ENCODE assay signal across 1 cellular context in the genomic region with DNA sequence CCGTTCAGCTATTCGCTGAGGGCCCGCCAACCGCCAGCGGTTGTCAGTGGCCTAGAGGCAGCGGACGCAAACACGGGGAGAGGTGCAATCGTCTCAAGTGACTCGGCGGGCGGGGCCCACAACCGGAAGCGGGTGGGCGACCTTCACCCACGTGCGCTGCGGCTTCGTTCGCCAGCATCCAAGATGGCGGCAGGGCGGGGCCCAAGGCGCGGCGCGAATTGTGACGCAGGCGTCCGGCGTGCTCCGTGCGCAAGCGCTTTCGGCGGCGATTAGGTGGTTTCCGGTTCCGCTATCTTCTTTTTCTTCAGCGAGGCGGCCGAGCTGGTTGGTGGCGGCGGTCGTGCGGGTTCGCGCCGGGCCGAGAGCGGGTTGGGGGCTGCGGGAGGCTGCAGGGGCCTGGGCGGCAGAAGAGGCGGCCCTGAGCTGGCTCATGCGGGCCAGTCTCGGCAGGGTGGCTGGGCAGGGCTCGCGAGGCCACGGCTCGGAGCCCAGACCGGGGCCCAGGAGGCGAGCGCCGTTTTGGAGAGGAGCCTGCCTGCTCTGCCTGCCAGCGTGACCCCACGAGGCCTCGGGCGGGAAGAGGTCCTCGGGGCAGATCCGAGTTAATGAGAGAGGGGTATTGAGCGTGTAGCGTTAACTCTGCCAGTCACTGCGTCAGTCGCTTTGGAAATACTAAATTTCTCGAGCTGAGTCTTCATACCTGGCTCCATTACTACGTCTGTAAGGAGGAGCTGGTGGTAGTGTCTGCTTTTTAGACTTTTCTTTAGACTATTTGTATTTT.
A peak's percentile ranks its signal among the peaks of the same experiment; 100 is the strongest.
TF ChIP-seq lines count a peak whose summit lies in the region.

TSS of gene UBA52 (plus strand) at position 294 of the 781 bp plus-strand sequence. CDS start 1,444 bp downstream, outside the sequence.

TF ChIP-seq in A549, 52 proteins besides CTCF, POLR2A, EP300 and RAD21 (continued from another document):
- no peak for TF ChIP-seq RNF2 (IDR thresholded peaks at IDR 0.05; ENCODE audit: borderline replicate concordance, low read depth)
- TF ChIP-seq BCL3 (IDR thresholded peaks at IDR 0.05) = peak; percentile 83; the same call in 2 of the 3 replicates
- TF ChIP-seq, protein P1, sequence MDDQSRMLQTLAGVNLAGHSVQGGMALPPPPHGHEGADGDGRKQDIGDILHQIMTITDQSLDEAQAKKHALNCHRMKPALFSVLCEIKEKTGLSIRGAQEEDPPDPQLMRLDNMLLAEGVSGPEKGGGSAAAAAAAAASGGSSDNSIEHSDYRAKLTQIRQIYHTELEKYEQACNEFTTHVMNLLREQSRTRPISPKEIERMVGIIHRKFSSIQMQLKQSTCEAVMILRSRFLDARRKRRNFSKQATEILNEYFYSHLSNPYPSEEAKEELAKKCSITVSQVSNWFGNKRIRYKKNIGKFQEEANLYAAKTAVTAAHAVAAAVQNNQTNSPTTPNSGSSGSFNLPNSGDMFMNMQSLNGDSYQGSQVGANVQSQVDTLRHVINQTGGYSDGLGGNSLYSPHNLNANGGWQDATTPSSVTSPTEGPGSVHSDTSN (IDR thresholded peaks at IDR 0.05) = 0 out of 2 replicates have a peak, but pooled peaks have one; percentile 35
- TF ChIP-seq JUNB (IDR thresholded peaks at IDR 0.05) = no peak
- no peak for TF ChIP-seq TFCP2L1 (CRISPR knock-in tag; IDR thresholded peaks at IDR 0.05)
- TF ChIP-seq PHF8 (IDR thresholded peaks at IDR 0.05; ENCODE audit: borderline replicate concordance, low read depth) = peak; percentile 76
- peak; percentile 96 for TF ChIP-seq MYC (IDR thresholded peaks at IDR 0.05; ENCODE audit: borderline replicate concordance, low read length)
- no peak for TF ChIP-seq POLR2AphosphoS2 (conservative IDR thresholded peaks at IDR 0.05; ENCODE audit: low read length)
- TF ChIP-seq CBX8 (IDR thresholded peaks at IDR 0.05) = no peak
- peak; percentile 88 for TF ChIP-seq USF2 (IDR thresholded peaks at IDR 0.05)
- TF ChIP-seq, protein P2, sequence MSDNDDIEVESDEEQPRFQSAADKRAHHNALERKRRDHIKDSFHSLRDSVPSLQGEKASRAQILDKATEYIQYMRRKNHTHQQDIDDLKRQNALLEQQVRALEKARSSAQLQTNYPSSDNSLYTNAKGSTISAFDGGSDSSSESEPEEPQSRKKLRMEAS (IDR thresholded peaks at IDR 0.05) = peak; percentile 99
- TF ChIP-seq HOXB5 (CRISPR knock-in tag; IDR thresholded peaks at IDR 0.05) = no peak
- no peak for TF ChIP-seq KDM1A (IDR thresholded peaks at IDR 0.05; ENCODE audit: low read depth)
- TF ChIP-seq FOSB (CRISPR knock-in tag; IDR thresholded peaks at IDR 0.05) = no peak
- no peak for TF ChIP-seq FOXS1 (CRISPR knock-in tag; IDR thresholded peaks at IDR 0.05)
- TF ChIP-seq SREBF2 (IDR thresholded peaks at IDR 0.05) = no peak
- 0 out of 4 replicates have a peak, but pooled peaks of 1 of the 2 experiments have one; percentile 26 for TF ChIP-seq CEBPB (IDR thresholded peaks at IDR 0.05)
- no peak for TF ChIP-seq ZSCAN20 (CRISPR knock-in tag; IDR thresholded peaks at IDR 0.05)
- no peak for TF ChIP-seq RCOR1 (IDR thresholded peaks at IDR 0.05; ENCODE audit: low read depth, low read length)
- TF ChIP-seq TP53 (CRISPR knock-in tag; IDR thresholded peaks at IDR 0.05) = no peak
- no peak for TF ChIP-seq RFX5 (IDR thresholded peaks at IDR 0.05)
- no peak for TF ChIP-seq NFE2L2 (conservative IDR thresholded peaks at IDR 0.05; ENCODE audit: low read length)
- TF ChIP-seq GATA3 (IDR thresholded peaks at IDR 0.05; ENCODE audit: borderline replicate concordance) = no peak
- TF ChIP-seq, protein P3, sequence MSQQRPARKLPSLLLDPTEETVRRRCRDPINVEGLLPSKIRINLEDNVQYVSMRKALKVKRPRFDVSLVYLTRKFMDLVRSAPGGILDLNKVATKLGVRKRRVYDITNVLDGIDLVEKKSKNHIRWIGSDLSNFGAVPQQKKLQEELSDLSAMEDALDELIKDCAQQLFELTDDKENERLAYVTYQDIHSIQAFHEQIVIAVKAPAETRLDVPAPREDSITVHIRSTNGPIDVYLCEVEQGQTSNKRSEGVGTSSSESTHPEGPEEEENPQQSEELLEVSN (IDR thresholded peaks at IDR 0.05; ENCODE audit: borderline replicate concordance, low read depth) = no peak
- TF ChIP-seq MAZ (IDR thresholded peaks at IDR 0.05; ENCODE audit: borderline replicate concordance, low read depth, low read length) = no peak
- TF ChIP-seq CHD4 (IDR thresholded peaks at IDR 0.05; ENCODE audit: borderline replicate concordance) = no peak
- TF ChIP-seq, protein P4, sequence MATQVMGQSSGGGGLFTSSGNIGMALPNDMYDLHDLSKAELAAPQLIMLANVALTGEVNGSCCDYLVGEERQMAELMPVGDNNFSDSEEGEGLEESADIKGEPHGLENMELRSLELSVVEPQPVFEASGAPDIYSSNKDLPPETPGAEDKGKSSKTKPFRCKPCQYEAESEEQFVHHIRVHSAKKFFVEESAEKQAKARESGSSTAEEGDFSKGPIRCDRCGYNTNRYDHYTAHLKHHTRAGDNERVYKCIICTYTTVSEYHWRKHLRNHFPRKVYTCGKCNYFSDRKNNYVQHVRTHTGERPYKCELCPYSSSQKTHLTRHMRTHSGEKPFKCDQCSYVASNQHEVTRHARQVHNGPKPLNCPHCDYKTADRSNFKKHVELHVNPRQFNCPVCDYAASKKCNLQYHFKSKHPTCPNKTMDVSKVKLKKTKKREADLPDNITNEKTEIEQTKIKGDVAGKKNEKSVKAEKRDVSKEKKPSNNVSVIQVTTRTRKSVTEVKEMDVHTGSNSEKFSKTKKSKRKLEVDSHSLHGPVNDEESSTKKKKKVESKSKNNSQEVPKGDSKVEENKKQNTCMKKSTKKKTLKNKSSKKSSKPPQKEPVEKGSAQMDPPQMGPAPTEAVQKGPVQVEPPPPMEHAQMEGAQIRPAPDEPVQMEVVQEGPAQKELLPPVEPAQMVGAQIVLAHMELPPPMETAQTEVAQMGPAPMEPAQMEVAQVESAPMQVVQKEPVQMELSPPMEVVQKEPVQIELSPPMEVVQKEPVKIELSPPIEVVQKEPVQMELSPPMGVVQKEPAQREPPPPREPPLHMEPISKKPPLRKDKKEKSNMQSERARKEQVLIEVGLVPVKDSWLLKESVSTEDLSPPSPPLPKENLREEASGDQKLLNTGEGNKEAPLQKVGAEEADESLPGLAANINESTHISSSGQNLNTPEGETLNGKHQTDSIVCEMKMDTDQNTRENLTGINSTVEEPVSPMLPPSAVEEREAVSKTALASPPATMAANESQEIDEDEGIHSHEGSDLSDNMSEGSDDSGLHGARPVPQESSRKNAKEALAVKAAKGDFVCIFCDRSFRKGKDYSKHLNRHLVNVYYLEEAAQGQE (IDR thresholded peaks at IDR 0.05) = no peak
- TF ChIP-seq ATOH8 (CRISPR knock-in tag; IDR thresholded peaks at IDR 0.05; ENCODE audit: low read depth) = no peak
- TF ChIP-seq HDAC2 (IDR thresholded peaks at IDR 0.05) = no peak
- TF ChIP-seq SMC3 (IDR thresholded peaks at IDR 0.05) = no peak; the same call in 2 of the 3 replicates
- TF ChIP-seq CBX2 (IDR thresholded peaks at IDR 0.05; ENCODE audit: borderline replicate concordance, low read depth) = no peak
- TF ChIP-seq HEYL (CRISPR knock-in tag; IDR thresholded peaks at IDR 0.05) = no peak
- TF ChIP-seq HOXB13 (CRISPR knock-in tag; IDR thresholded peaks at IDR 0.05; ENCODE audit: low read depth) = no peak
- TF ChIP-seq KDM5A (IDR thresholded peaks at IDR 0.05) = peak; percentile 52; the same call in 1 of the 2 replicates
- TF ChIP-seq ZC3H11A (IDR thresholded peaks at IDR 0.05) = no peak
- TF ChIP-seq EHMT2 (IDR thresholded peaks at IDR 0.05; ENCODE audit: low read depth) = no peak
